In the genomic region with DNA sequence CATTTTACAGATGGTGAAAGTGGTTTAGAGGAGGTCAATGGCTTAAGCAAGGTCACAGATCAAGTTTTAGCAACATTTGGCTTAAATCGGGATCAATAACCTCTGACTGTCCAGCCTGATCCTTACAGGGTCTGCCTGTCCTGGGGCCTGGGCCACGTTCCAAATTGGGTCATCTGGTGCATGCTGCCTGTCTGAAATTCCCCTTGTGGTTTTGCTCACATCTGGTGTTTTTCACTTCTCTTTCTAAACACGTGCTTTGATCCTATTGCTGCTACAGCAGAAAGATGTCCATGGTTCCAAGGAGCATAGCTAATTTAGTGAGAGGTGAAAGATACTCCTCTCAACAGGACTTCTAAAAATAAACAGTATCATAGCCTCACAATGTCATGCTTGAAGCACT, we compare ENCODE assay signal across 8 cellular contexts. TPM values are rescaled to one million over a fixed set of nuclear protein-coding genes. Genes with fewer than 3 reads are reported as not detected.
DNase-seq lines count a peak whose midpoint lies in the region; ATAC-seq, FAIRE-seq and TF ChIP-seq lines count a peak whose summit lies in the region.
"Not testable (repeated sequence)": the region's sequence is repeated elsewhere in the genome, so short reads cannot be mapped to it uniquely, and the experiment has no call there.
"Had no signal": no experiment of that assay in that cellular context is flagged by ENCODE, and none has a peak within 500 bp of the region (broad histone marks: within the 10 kb centered on the region; RNA-seq: fewer than 3 reads in every experiment).

No MANE protein-coding gene starts in this region.

- not testable (repeated sequence) for BruUV-seq in HepG2 (replicated peaks; lab: Mats Ljungman, UMichigan)

- POLR2A ChIA-PET in HepG2 (lab: Yijun Ruan, JAX): not testable (repeated sequence)

- H2AFZ ChIP-seq in HepG2 (ENCODE audit: low read length): not testable (repeated sequence)

- H3K27ac ChIP-seq in HepG2 (ENCODE audit: extremely low read length, insufficient read depth, low read length): not testable (repeated sequence)

- TF ChIP-seq EP300 in HepG2 (IDR thresholded peaks at IDR 0.05; ENCODE audit: low read depth in 2 of 2, low read length in 2 of 2); HepG2 (CRISPR knock-in tag; IDR thresholded peaks at IDR 0.05; ENCODE audit: borderline replicate concordance): not testable (repeated sequence)

- H3K79me2 ChIP-seq in HepG2 (ENCODE audit: insufficient read depth, low read length): not testable (repeated sequence)

- not testable (repeated sequence) for H3K36me3 ChIP-seq in HepG2 (replicated peaks in 1 of 2; ENCODE audit: control insufficient read depth in 1 of 2, insufficient read depth in 2 of 2, low read length in 2 of 2)

- not testable (repeated sequence) for TF ChIP-seq POLR2A in HepG2 (IDR thresholded peaks at IDR 0.05; ENCODE audit: insufficient read depth in 1 of 2, low read depth in 2 of 2, low read length in 2 of 2)

- not testable (repeated sequence) for TF ChIP-seq RAD21 in HepG2 (CRISPR knock-in tag; IDR thresholded peaks at IDR 0.05)

- H3K9ac ChIP-seq in HepG2 (ENCODE audit: insufficient read depth, low read depth, low read length): not testable (repeated sequence)

- not testable (repeated sequence) for H3K4me2 ChIP-seq in HepG2 (ENCODE audit: low read depth, low read length)

- peak; percentile 67 for ATAC-seq in GM18858 (IDR thresholded peaks at IDR 0.05; ENCODE audit: unreplicated experiment)
- ATAC-seq in GM19397 (IDR thresholded peaks at IDR 0.05; ENCODE audit: unreplicated experiment): peak; percentile 53
- ATAC-seq in GM21723 (IDR thresholded peaks at IDR 0.05; ENCODE audit: unreplicated experiment): peak; percentile 66
- ATAC-seq in HG02938 (IDR thresholded peaks at IDR 0.05; ENCODE audit: unreplicated experiment): peak; percentile 72
- peak; percentile 65 for ATAC-seq in HG03354 (IDR thresholded peaks at IDR 0.05; ENCODE audit: poor library complexity, severe bottlenecking, unreplicated experiment)
- ATAC-seq in activated CD4-positive, CD25-positive, alpha-beta regulatory T cell treated with anti-CD3 and anti-CD28 coated beads, Interleukin-2, amount 50 U/mL, for 24 hours: peak; percentile 33 to 44
- ATAC-seq in HepG2: not testable (repeated sequence)

- WGBS in HepG2 (ENCODE audit: low lambda C conversion rate): no CpG with 5 or more reads among the region's 3 CpGs

- not testable (repeated sequence) for H3K4me1 ChIP-seq in HepG2 (ENCODE audit: insufficient read depth, low read length)

- not testable (repeated sequence) for H3K4me3 ChIP-seq in HepG2 (replicated peaks in 1 of 3; ENCODE audit: insufficient read depth in 1 of 3, low read depth in 2 of 3, low read length in 3 of 3)

- not testable (repeated sequence) for DNase-seq in HepG2 (ENCODE audit: low spot score)

- not testable (repeated sequence) for H4K20me1 ChIP-seq in HepG2 (ENCODE audit: insufficient read depth, low read length)

- CTCF ChIA-PET in HepG2 (lab: Yijun Ruan, JAX; ENCODE audit: low intra/inter-chr PET ratio, low total read pairs): not testable (repeated sequence)

- FAIRE-seq in HepG2 (lab: Jason Lieb, UNC): peak; percentile 59

- intact Hi-C loops in HepG2 (cut with micrococcal nuclease; ENCODE audit: unreplicated experiment): not testable (repeated sequence)

- not testable (repeated sequence) for TF ChIP-seq CTCF in HepG2 (CRISPR knock-in tag; IDR thresholded peaks at IDR 0.05)

- H3K9me3 ChIP-seq in HepG2 (ENCODE audit: low read length): not testable (repeated sequence)

- H3K27me3 ChIP-seq in HepG2 (ENCODE audit: control insufficient read depth in 1 of 2, insufficient read depth in 2 of 2, low read length in 2 of 2): not testable (repeated sequence)

- in situ Hi-C loops in HepG2 (cut with HindIII; ENCODE audit: extremely low pct_ligation_motif_present, low pct_unique_long_range_greater_than_20kb): not testable (repeated sequence)

RNA-seq across cellular contexts. Expression of a gene that starts 19.4 kb away (rescaled TPM):
- total RNA-seq in HepG2 (2016; rRNA removed; fragmentation: Illumina TruSeq; extraction: Trizol): 3.3 and 3.6 TPM in 2 replicates
- 4.4 and 6.2 TPM in 2 replicates for total RNA-seq in HepG2 (2016; cell fraction: cytosol; rRNA removed; fragmentation: Illumina TruSeq; extraction: Trizol; ENCODE audit: low read depth)
- total RNA-seq in HepG2 (2016; cell fraction: insoluble cytoplasmic fraction; rRNA removed; fragmentation: Illumina TruSeq; extraction: Trizol): 4.9 and 5.1 TPM in 2 replicates
- 2.7 and 6.5 TPM in 2 replicates for total RNA-seq in HepG2 (2016; cell fraction: membrane; rRNA removed; fragmentation: Illumina TruSeq; extraction: Trizol)
- 0.53 and 3.4 TPM in 2 replicates for total RNA-seq in HepG2 (2016; cell fraction: nucleus; rRNA removed; fragmentation: Illumina TruSeq; extraction: Trizol)
- polyA plus RNA-seq in HepG2 (2011; rRNA removed): 17.8 and 24.5 TPM in 2 replicates
- polyA plus RNA-seq in HepG2 (2011; cell fraction: cytosol; rRNA removed): 15.1 and 22.5 TPM in 2 replicates
- polyA plus RNA-seq in HepG2 (2011; cell fraction: nucleus; rRNA removed): 3.0 and 4.0 TPM in 2 replicates
- polyA plus RNA-seq in HepG2 (2012): 1.7 TPM in 1 of 2 replicates, not detected in the other
- 5.9 and 8.8 TPM in 2 replicates for polyA plus RNA-seq in HepG2 (2016; cell fraction: cytosol; fragmentation: Illumina TruSeq; extraction: Trizol; ENCODE audit: low read depth)
- 2.6 and 3.6 TPM in 2 replicates for polyA plus RNA-seq in HepG2 (2016; cell fraction: insoluble cytoplasmic fraction; fragmentation: Illumina TruSeq; extraction: Trizol; ENCODE audit: low read depth)
- 1.2 and 2.1 TPM in 2 replicates for polyA plus RNA-seq in HepG2 (2016; cell fraction: membrane; fragmentation: Illumina TruSeq; extraction: Trizol; ENCODE audit: low read depth)
- polyA plus RNA-seq in HepG2 (2016; cell fraction: nucleus; fragmentation: Illumina TruSeq; extraction: Trizol; ENCODE audit: insufficient read depth, low read depth): 2.0 and 2.4 TPM in 2 replicates
- polyA minus RNA-seq in HepG2 (2011; rRNA and poly(A)+ RNA removed; ENCODE audit: low replicate concordance): 4.2 and 11.8 TPM in 2 replicates
- 0.97 TPM in 1 of 2 replicates, not detected in the other for polyA minus RNA-seq in HepG2 (2011; cell fraction: cytosol; rRNA and poly(A)+ RNA removed)
- polyA minus RNA-seq in HepG2 (2011; cell fraction: nucleus; rRNA and poly(A)+ RNA removed): 1.0 and 1.2 TPM in 2 replicates
- total RNA-seq: T-helper 1 cell treated with Interleukin-12 subunit alpha and Interleukin-12 subunit beta and Interleukin-4 antibody, amounts not matched to agents 30 ng/mL and 1 ng/mL, for 36 hours had no signal
